ENCODE assay signal across 27 cellular contexts in the genomic region with DNA sequence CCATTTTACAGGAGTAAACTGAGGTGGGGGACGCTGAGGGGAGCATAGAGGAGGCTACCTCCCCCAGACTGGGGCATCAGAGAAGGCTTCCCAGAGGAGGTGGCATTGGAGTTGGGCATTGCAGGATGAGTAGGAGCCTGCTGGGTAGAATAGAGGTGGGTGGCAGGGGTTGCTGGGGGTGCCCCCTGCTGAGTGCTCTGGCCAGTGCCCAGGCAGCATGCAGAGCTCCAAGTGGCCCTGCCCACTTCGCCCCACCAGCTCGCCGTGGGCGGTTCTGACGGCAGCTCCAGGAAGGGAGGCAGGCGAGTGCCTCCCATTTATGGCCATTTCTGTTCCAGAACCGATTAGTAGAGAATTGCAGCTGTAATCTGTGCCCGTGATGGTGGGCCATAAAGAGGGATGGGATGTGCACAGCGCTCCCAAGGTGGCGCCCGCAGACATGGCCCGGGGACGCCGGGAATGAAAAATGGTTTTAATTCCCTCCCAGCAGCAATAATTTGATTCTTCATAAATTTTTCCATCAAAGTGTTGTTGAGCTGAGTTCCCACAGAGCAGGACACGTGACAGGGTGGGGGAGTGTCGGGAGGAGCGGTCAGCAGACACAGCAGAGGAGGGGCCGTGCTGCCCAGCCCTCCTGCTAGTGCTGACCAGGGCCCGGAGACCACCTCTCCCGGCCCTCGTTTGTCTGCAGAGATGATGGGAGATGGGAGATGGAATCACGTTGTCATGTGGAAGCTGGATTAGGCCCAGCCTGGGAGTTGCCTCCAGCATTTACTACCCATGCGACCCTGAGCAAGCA.
"Had no signal": no experiment of that assay in that cellular context is flagged by ENCODE, and none has a peak within 500 bp of the region (broad histone marks: within the 10 kb centered on the region; RNA-seq: fewer than 3 reads in every experiment).

No MANE protein-coding gene starts in this region.

- H3K27ac Mint-ChIP-seq: activated CD4-positive, alpha-beta memory T cell treated with anti-CD3 and anti-CD28 coated beads for 36 hours; activated CD4-positive, alpha-beta T cell treated with anti-CD3 and anti-CD28 coated beads, Interleukin-2, amount 10 ng/mL, durations not matched to agents 24 days and 14 days; activated naive CD4-positive, alpha-beta T cell treated with anti-CD3 and anti-CD28 coated beads for 36 hours; activated T-helper 1 cell treated with anti-CD3 and anti-CD28 coated beads, Interleukin-12 subunit alpha, Interleukin-12 subunit beta, Interleukin-2, Interleukin-4 antibody, amounts not matched to agents 30 ng/mL and 10 ng/mL and 1 ng/mL, durations not matched to agents 14 hours and 24 hours and 36 hours; stimulated activated effector memory CD8-positive, alpha-beta T cell treated with anti-CD3 and anti-CD28 coated beads, Interleukin-12 subunit alpha, Interleukin-12 subunit beta, amount 100 ng/mL, for 72 hours; stimulated activated naive CD8-positive, alpha-beta T cell treated with anti-CD3 and anti-CD28 coated beads, Interleukin-15, Interleukin-2, amounts not matched to agents 100 ng/mL and 50 ng/mL, for 24 hours; T-helper 17 cell had no signal

- H3K36me3 ChIP-seq: brain microvascular endothelial cell, gastroesophageal sphincter, left lung, sigmoid colon, thyroid gland, upper lobe of left lung, vagina had no signal

- H3K9ac ChIP-seq: parathyroid adenoma had no signal

- H2AFZ ChIP-seq: parathyroid adenoma had no signal

- H3K9me3 ChIP-seq: gastroesophageal sphincter, left lung, mucosa of descending colon, psoas muscle, sigmoid colon, thyroid gland, upper lobe of left lung, vagina had no signal

- H3K9me3 Mint-ChIP-seq: activated CD4-positive, alpha-beta memory T cell treated with anti-CD3 and anti-CD28 coated beads for 36 hours; activated CD4-positive, alpha-beta T cell treated with anti-CD3 and anti-CD28 coated beads, Interleukin-2, amount 10 ng/mL, durations not matched to agents 24 days and 14 days; activated naive CD4-positive, alpha-beta T cell treated with anti-CD3 and anti-CD28 coated beads for 36 hours; activated T-helper 1 cell treated with anti-CD3 and anti-CD28 coated beads, Interleukin-12 subunit alpha, Interleukin-12 subunit beta, Interleukin-2, Interleukin-4 antibody, amounts not matched to agents 30 ng/mL and 10 ng/mL and 1 ng/mL, durations not matched to agents 14 hours and 24 hours and 36 hours; stimulated activated effector memory CD8-positive, alpha-beta T cell treated with anti-CD3 and anti-CD28 coated beads, Interleukin-12 subunit alpha, Interleukin-12 subunit beta, amount 100 ng/mL, for 72 hours; stimulated activated naive CD8-positive, alpha-beta T cell treated with anti-CD3 and anti-CD28 coated beads, Interleukin-15, Interleukin-2, amounts not matched to agents 100 ng/mL and 50 ng/mL, for 24 hours had no signal

- H3K4me3 ChIP-seq: gastroesophageal sphincter, left lung, mucosa of descending colon, psoas muscle, sigmoid colon, thyroid gland, upper lobe of left lung, vagina had no signal

- H3K36me3 Mint-ChIP-seq: activated CD4-positive, alpha-beta memory T cell treated with anti-CD3 and anti-CD28 coated beads for 36 hours; stimulated activated effector memory CD8-positive, alpha-beta T cell treated with anti-CD3 and anti-CD28 coated beads, Interleukin-12 subunit alpha, Interleukin-12 subunit beta, amount 100 ng/mL, for 72 hours had no signal

- ATAC-seq: gastroesophageal sphincter; left lung; mucosa of descending colon; psoas muscle; stimulated activated effector memory CD8-positive, alpha-beta T cell treated with anti-CD3 and anti-CD28 coated beads, Interleukin-12 subunit alpha, Interleukin-12 subunit beta, amount 100 ng/mL, for 72 hours; T-helper 17 cell had no signal

- H3K79me2 ChIP-seq: parathyroid adenoma had no signal

- H3K4me3 Mint-ChIP-seq: activated CD4-positive, alpha-beta memory T cell treated with anti-CD3 and anti-CD28 coated beads for 36 hours; activated CD4-positive, alpha-beta T cell treated with anti-CD3 and anti-CD28 coated beads, Interleukin-2, amount 10 ng/mL, durations not matched to agents 24 days and 14 days; activated naive CD4-positive, alpha-beta T cell treated with anti-CD3 and anti-CD28 coated beads for 36 hours; activated T-helper 1 cell treated with anti-CD3 and anti-CD28 coated beads, Interleukin-12 subunit alpha, Interleukin-12 subunit beta, Interleukin-2, Interleukin-4 antibody, amounts not matched to agents 30 ng/mL and 10 ng/mL and 1 ng/mL, durations not matched to agents 14 hours and 24 hours and 36 hours; stimulated activated effector memory CD8-positive, alpha-beta T cell treated with anti-CD3 and anti-CD28 coated beads, Interleukin-12 subunit alpha, Interleukin-12 subunit beta, amount 100 ng/mL, for 72 hours; stimulated activated naive CD8-positive, alpha-beta T cell treated with anti-CD3 and anti-CD28 coated beads, Interleukin-15, Interleukin-2, amounts not matched to agents 100 ng/mL and 50 ng/mL, for 24 hours; T-helper 17 cell had no signal

- H3K27me3 ChIP-seq: thyroid gland had no signal

- DNase-seq: activated CD4-positive, alpha-beta memory T cell treated with anti-CD3 and anti-CD28 coated beads for 36 hours; activated CD4-positive, alpha-beta T cell treated with anti-CD3 and anti-CD28 coated beads, Interleukin-2, amount 10 ng/mL, durations not matched to agents 24 days and 14 days; activated CD4-positive, CD25-positive, alpha-beta regulatory T cell treated with anti-CD3 and anti-CD28 coated beads, Interleukin-2, amount 50 U/mL, for 72 hours; activated CD8-positive, alpha-beta memory T cell treated with anti-CD3 and anti-CD28 coated beads, Interleukin-2, amount 50 U/mL, for 4 hours; activated effector memory CD4-positive, alpha-beta T cell treated with anti-CD3 and anti-CD28 coated beads, Interleukin-2, amount 50 U/mL, for 16 hours; activated naive CD4-positive, alpha-beta T cell treated with anti-CD3 and anti-CD28 coated beads for 36 hours; activated T-cell treated with anti-CD3 and anti-CD28 coated beads, Interleukin-2, amount 50 U/mL, for 1 hour; amniotic stem cell; brain microvascular endothelial cell; cortex of kidney; occipital lobe; sigmoid colon; small intestine; stimulated activated CD4-positive, alpha-beta T cell treated with anti-CD3 and anti-CD28 coated beads, Interleukin-4, amount 100 ng/mL, for 24 hours; T-helper 17 cell; T1000; thyroid gland; upper lobe of left lung had no signal

- H3K4me1 Mint-ChIP-seq: activated CD4-positive, alpha-beta T cell treated with anti-CD3 and anti-CD28 coated beads, Interleukin-2, amount 10 ng/mL, durations not matched to agents 24 days and 14 days had no signal

- H3K27ac ChIP-seq: brain microvascular endothelial cell, gastroesophageal sphincter, left lung, parathyroid adenoma, psoas muscle, sigmoid colon, thyroid gland, upper lobe of left lung, vagina had no signal

- H3K4me1 ChIP-seq: gastroesophageal sphincter, left lung, parathyroid adenoma, psoas muscle, sigmoid colon, thyroid gland, upper lobe of left lung, vagina had no signal
